ENCODE assay signal across 21 cellular contexts in genomic region chr18:44898536-44898935, GRCh38.
"Had no signal": no experiment of that assay in that cellular context is flagged by ENCODE, and none has a peak within 500 bp of the region (broad histone marks: within the 10 kb centered on the region; RNA-seq: fewer than 3 reads in every experiment).

No MANE protein-coding gene starts in this region.

- DNase-seq: activated CD4-positive, alpha-beta T cell treated with anti-CD3 and anti-CD28 coated beads, Interleukin-2, amount 50 U/mL, for 48 hours; activated gamma-delta T cell treated with Interleukin-2 at 50 U/mL for 16 hours; activated naive CD8-positive, alpha-beta T cell treated with anti-CD3 and anti-CD28 coated beads for 36 hours; activated T-cell treated with anti-CD3 and anti-CD28 coated beads for 4 hours; amniotic stem cell; central memory CD4-positive, alpha-beta T cell; dorsolateral prefrontal cortex; endodermal cell; erythroblast; gastrocnemius medialis; heart left ventricle; kidney glomerular epithelial cell; left ventricle myocardium inferior; mammary epithelial cell; right cardiac atrium; testis had no signal

- ATAC-seq: gastrocnemius medialis, heart left ventricle, right cardiac atrium had no signal

- H3K27ac Mint-ChIP-seq: activated naive CD8-positive, alpha-beta T cell treated with anti-CD3 and anti-CD28 coated beads for 36 hours; endodermal cell; T-helper 2 cell treated with Interferon-gamma antibody and Interleukin-4, amounts not matched to agents 5 μg/mL and 100 μg/mL, for 36 hours had no signal

- H3K4me3 Mint-ChIP-seq: activated naive CD8-positive, alpha-beta T cell treated with anti-CD3 and anti-CD28 coated beads for 36 hours; activated T-helper 1 cell treated with anti-CD3 and anti-CD28 coated beads, Interleukin-12 subunit alpha, Interleukin-12 subunit beta, Interleukin-2, Interleukin-4 antibody, amounts not matched to agents 30 ng/mL and 10 ng/mL and 1 ng/mL, durations not matched to agents 14 hours and 24 hours and 36 hours; endodermal cell; neural crest cell; T-helper 2 cell treated with Interferon-gamma antibody and Interleukin-4, amounts not matched to agents 5 μg/mL and 100 μg/mL, for 36 hours; type B pancreatic cell had no signal

- H3K9me3 Mint-ChIP-seq: activated naive CD8-positive, alpha-beta T cell treated with anti-CD3 and anti-CD28 coated beads for 36 hours; endodermal cell; T-helper 2 cell treated with Interferon-gamma antibody and Interleukin-4, amounts not matched to agents 5 μg/mL and 100 μg/mL, for 36 hours; type B pancreatic cell had no signal

- H3K36me3 Mint-ChIP-seq: activated naive CD8-positive, alpha-beta T cell treated with anti-CD3 and anti-CD28 coated beads for 36 hours had no signal

- H3K4me3 ChIP-seq: dorsolateral prefrontal cortex, gastrocnemius medialis, heart left ventricle, left ventricle myocardium inferior, prostate gland, testis had no signal
